Comparison of ENCODE assay signal across 8 cellular contexts in genomic region chr17:44344939-44345496, GRCh38. TPM values are rescaled to one million over a fixed set of nuclear protein-coding genes. Genes with fewer than 3 reads are reported as not detected.
DNase-seq lines count a peak whose midpoint lies in the region; ATAC-seq, FAIRE-seq and TF ChIP-seq lines count a peak whose summit lies in the region.

TSS of gene GRN (plus strand) at chr17:44345302. CDS start at chr17:44349165, 3,863 bp downstream.

- peaks cover 7% of the 10 kb centered on the region for H3K27me3 Mint-ChIP-seq in chondrocyte (ENCODE audit: low read depth)

- ATAC-seq in GM18870 (IDR thresholded peaks at IDR 0.05; ENCODE audit: unreplicated experiment) (peak; percentile 52), HG03196 (IDR thresholded peaks at IDR 0.05; ENCODE audit: unreplicated experiment) (peak; percentile 46)

- no peaks in the 10 kb centered on the region for H3K4me1 ChIP-seq in ACC112 (ENCODE audit: control insufficient read depth, insufficient read depth, low read length, unreplicated experiment)
- peaks cover 0 to 13% of the 10 kb centered on the region in 2 donors for H3K4me1 ChIP-seq in kidney (ENCODE audit: control insufficient read depth in 1 of 2, insufficient read depth in 1 of 2, low read depth in 1 of 2, low read length in 2 of 2)

- TF ChIP-seq CTCF in chondrocyte (IDR thresholded peaks at IDR 0.05) (no peak), kidney (IDR thresholded peaks at IDR 0.05; ENCODE audit: borderline replicate concordance, extremely low read depth, insufficient read depth) (peak; percentile 3)

- H3K4me3 Mint-ChIP-seq in chondrocyte (ENCODE audit: unreplicated experiment), result peak within 1 kb of the TSS; percentile 92

- intact Hi-C loops in kidney (cut with DNase I), result no loop called here

- FAIRE-seq in kidney (lab: Jason Lieb, UNC), result peak; percentile 92

- H3K27me3 ChIP-seq in ACC112 (ENCODE audit: insufficient read depth, low read length), result no peaks in the 10 kb centered on the region

- no peaks in the 10 kb centered on the region for H3K9me3 ChIP-seq in kidney (ENCODE audit: control insufficient read depth in 1 of 2, low read length in 2 of 2)

- DNase-seq in NCI-H460 (ENCODE audit: extremely low read depth, low read depth) (peak; percentile 99), chondrocyte (ENCODE audit: low spot score) (peak; percentile 96), kidney (peak; percentile 96)
- peak; percentile 74 to 79 for DNase-seq in activated CD4-positive, alpha-beta T cell treated with anti-CD3 and anti-CD28 coated beads for 24 hours (ENCODE audit: low read depth in 2 of 2)
- DNase-seq in stimulated activated CD4-positive, alpha-beta T cell treated with anti-CD3 and anti-CD28 coated beads, Interleukin-15, amount 100 ng/mL, for 24 hours, result peak; percentile 92

- no peaks in the 10 kb centered on the region for H3K36me3 Mint-ChIP-seq in chondrocyte (ENCODE audit: low read depth)

- peaks cover 4% of the 10 kb centered on the region for H3K79me2 ChIP-seq in ACC112 (ENCODE audit: control insufficient read depth, insufficient read depth, low read length, unreplicated experiment)

- H3K9me3 Mint-ChIP-seq in chondrocyte (ENCODE audit: low read depth), result no peaks in the 10 kb centered on the region

- H3K4me3 ChIP-seq in ACC112 (ENCODE audit: low read depth, low read length) (peak within 1 kb of the TSS; percentile 100), kidney (ENCODE audit: low read length in 2 of 2) (peak within 1 kb of the TSS; percentile 97 to 99)

- peak within 1 kb of the TSS; percentile 93 to 99 for H3K9ac ChIP-seq in kidney (ENCODE audit: low read length in 2 of 2)

- H3K27ac ChIP-seq in ACC112 (ENCODE audit: low read depth, low read length) (peak within 1 kb of the TSS; percentile 31; the same call in 1 of the 2 replicates), kidney (ENCODE audit: low read depth in 2 of 2, low read length in 2 of 2) (peak within 1 kb of the TSS; percentile 71 to 77)

- H3K27ac Mint-ChIP-seq in chondrocyte (ENCODE audit: unreplicated experiment), result peak within 1 kb of the TSS; percentile 97

- peaks cover 14% of the 10 kb centered on the region for H3K4me1 Mint-ChIP-seq in chondrocyte (ENCODE audit: low read depth)

- H3K36me3 ChIP-seq in ACC112 (ENCODE audit: insufficient read depth, low read length) (no peaks in the 10 kb centered on the region), kidney (ENCODE audit: control insufficient read depth in 1 of 2, insufficient read depth in 2 of 2, low read length in 2 of 2) (no peaks in the 10 kb centered on the region)

- H2AFZ ChIP-seq in ACC112 (ENCODE audit: low read length, unreplicated experiment), result peak within 1 kb of the TSS; percentile 96

RNA-seq across cellular contexts. Expression of gene GRN, which starts in this region (rescaled TPM):
- 138 and 165 TPM in 2 replicates for total RNA-seq in NCI-H460 (2014; rRNA removed; shearing (Covaris generic))
- polyA plus RNA-seq in NCI-H460 (2014; cell fraction: nucleus; rRNA removed), result 171 and 195 TPM in 2 replicates
- total RNA-seq in chondrocyte, result 340 to 401 TPM (median 342 TPM) in 3 replicates
- 353 TPM for total RNA-seq in kidney
- 235 TPM for polyA plus RNA-seq in kidney (ENCODE audit: insufficient read depth, low read depth, low replicate concordance)

Comparison
In these comparisons a context has a peak if more than half of its experiments do, and no peak if none do; other contexts are left out.
1. Peak in every context shown above with its lines: DNase-seq, ATAC-seq, H3K4me3 ChIP-seq and H3K27ac ChIP-seq.